22 cellular contexts compared by ENCODE assay signal in genomic region chr4:84939111-84939510, GRCh38. TPM values are rescaled to one million over a fixed set of nuclear protein-coding genes. Genes with fewer than 3 reads are reported as not detected.
DNase-seq lines count a peak whose midpoint lies in the region; ATAC-seq and TF ChIP-seq lines count a peak whose summit lies in the region.
"Had no signal": no experiment of that assay in that cellular context is flagged by ENCODE, and none has a peak within 500 bp of the region (broad histone marks: within the 10 kb centered on the region; RNA-seq: fewer than 3 reads in every experiment).

No MANE protein-coding gene starts in this region.

- no peaks in the 10 kb centered on the region for H4K20me1 ChIP-seq in osteoblast (ENCODE audit: insufficient read depth, low read length)

- 84% methylated on average over 6 of the region's 6 CpGs for WGBS in prostate gland

- peaks cover 8% of the 10 kb centered on the region for H3K9me3 Mint-ChIP-seq in Calu3 (ENCODE audit: low read depth, unreplicated experiment)
- peaks cover 30% of the 10 kb centered on the region for H3K9me3 Mint-ChIP-seq in dendritic cell treated with granulocyte-macrophage colony-stimulating factor and Interleukin-4, amounts not matched to agents 40 ng/mL and 50 ng/mL, for 4 days

- H3K36me3 ChIP-seq in osteoblast (ENCODE audit: insufficient read depth, low read length) (peaks cover 4% of the 10 kb centered on the region), prostate gland (no peaks in the 10 kb centered on the region)

- H3K4me2 ChIP-seq in osteoblast (ENCODE audit: insufficient read depth, low read length): peak overlapping the region; percentile 72

- DNase-seq in Calu3 (no peak), RPMI7951 (ENCODE audit: low read depth) (peak; percentile 49), osteoblast (ENCODE audit: insufficient read length, low spot score, missing footprints) (no peak), medulla oblongata (ENCODE audit: extremely low spot score) (no peak), ACHN (no peak), prostate gland (ENCODE audit: low spot score) (no peak)
- DNase-seq: activated CD4-positive, alpha-beta T cell treated with anti-CD3 and anti-CD28 coated beads, Interleukin-2, amount 50 U/mL, for 48 hours; activated naive CD8-positive, alpha-beta T cell treated with anti-CD3 and anti-CD28 coated beads, Interleukin-2, amount 10 ng/mL, durations not matched to agents 7 days and 5 days; activated T-cell treated with anti-CD3 and anti-CD28 coated beads, Interleukin-2, amount 50 U/mL, for 1 hour; CD8-positive, alpha-beta memory T cell; naive thymus-derived CD8-positive, alpha-beta T cell; NCI-H146; psoas muscle; RPMI8226; stimulated activated CD4-positive, alpha-beta T cell treated with anti-CD3 and anti-CD28 coated beads, Interleukin-15, amount 100 ng/mL, for 24 hours; stimulated activated naive B cell treated with anti-CD40 and anti-IgM and Interleukin-4, amounts not matched to agents 10 μg/mL and 1 μg/mL and 100 μg/mL, for 72 hours; T-cell had no signal

- no peak for ATAC-seq in HG02970 (IDR thresholded peaks at IDR 0.05; ENCODE audit: low FRiP score, unreplicated experiment)
- ATAC-seq: naive thymus-derived CD8-positive, alpha-beta T cell; psoas muscle; stimulated activated naive B cell treated with anti-CD40 and anti-IgM and Interleukin-4, amounts not matched to agents 10 μg/mL and 1 μg/mL and 100 μg/mL, for 72 hours; T-cell had no signal

- peaks cover 94% of the 10 kb centered on the region for H3K79me2 ChIP-seq in osteoblast (ENCODE audit: insufficient read depth, low read length)

- intact Hi-C loops in Calu3 (cut with micrococcal nuclease; ENCODE audit: unreplicated experiment) (no loop called here), prostate gland (cut with DNase I) (no loop called here)
- intact Hi-C loops in dendritic cell treated with granulocyte-macrophage colony-stimulating factor and Interleukin-4, amounts not matched to agents 40 ng/mL and 50 ng/mL, for 4 days (cut with micrococcal nuclease): no loop called here

- in situ Hi-C loops in ACHN (cut with HindIII; ENCODE audit: low pct_ligation_motif_present, low pct_unique_long_range_greater_than_20kb, low sequenced_read_pairs): no loop called here

- peak overlapping the region; percentile 8 for H3K27ac Mint-ChIP-seq in Calu3 (ENCODE audit: unreplicated experiment)
- H3K27ac Mint-ChIP-seq in dendritic cell treated with granulocyte-macrophage colony-stimulating factor and Interleukin-4, amounts not matched to agents 40 ng/mL and 50 ng/mL, for 4 days: peak overlapping the region; percentile 26
- H3K27ac Mint-ChIP-seq: activated naive CD8-positive, alpha-beta T cell treated with anti-CD3 and anti-CD28 coated beads, Interleukin-2, amount 10 ng/mL, durations not matched to agents 7 days and 5 days; CD8-positive, alpha-beta memory T cell; naive thymus-derived CD8-positive, alpha-beta T cell; stimulated activated naive B cell treated with anti-CD40 and anti-IgM and Interleukin-4, amounts not matched to agents 10 μg/mL and 1 μg/mL and 100 μg/mL, for 72 hours; T-cell had no signal

- peak overlapping the region; percentile 66 for H3K27ac ChIP-seq in osteoblast (ENCODE audit: low read depth, low read length)
- no peak overlapping the region for H3K27ac ChIP-seq in prostate gland
- H3K27ac ChIP-seq: foreskin keratinocyte, psoas muscle had no signal

- peaks cover 18% of the 10 kb centered on the region for H3K4me1 ChIP-seq in osteoblast (ENCODE audit: insufficient read depth, low read length)
- no peaks in the 10 kb centered on the region for H3K4me1 ChIP-seq in prostate gland (replicated peaks)

- no peak for TF ChIP-seq POLR2A in prostate gland (IDR thresholded peaks at IDR 0.05)

- H3K4me1 Mint-ChIP-seq in Calu3 (ENCODE audit: low read depth, unreplicated experiment): peaks cover 31% of the 10 kb centered on the region
- peaks cover 31% of the 10 kb centered on the region for H3K4me1 Mint-ChIP-seq in dendritic cell treated with granulocyte-macrophage colony-stimulating factor and Interleukin-4, amounts not matched to agents 40 ng/mL and 50 ng/mL, for 4 days (ENCODE audit: low read depth)
- H3K4me1 Mint-ChIP-seq: activated naive CD8-positive, alpha-beta T cell treated with anti-CD3 and anti-CD28 coated beads, Interleukin-2, amount 10 ng/mL, durations not matched to agents 7 days and 5 days; CD8-positive, alpha-beta memory T cell; central memory CD8-positive, alpha-beta T cell; naive thymus-derived CD8-positive, alpha-beta T cell; stimulated activated naive B cell treated with anti-CD40 and anti-IgM and Interleukin-4, amounts not matched to agents 10 μg/mL and 1 μg/mL and 100 μg/mL, for 72 hours; T-cell had no signal

- H3K9me3 ChIP-seq in osteoblast (ENCODE audit: low read depth, low read length) (no peaks in the 10 kb centered on the region), prostate gland (no peaks in the 10 kb centered on the region)

- no peaks in the 10 kb centered on the region for H3K27me3 Mint-ChIP-seq in Calu3 (ENCODE audit: unreplicated experiment)
- H3K27me3 Mint-ChIP-seq in dendritic cell treated with granulocyte-macrophage colony-stimulating factor and Interleukin-4, amounts not matched to agents 40 ng/mL and 50 ng/mL, for 4 days: no peaks in the 10 kb centered on the region
- H3K27me3 Mint-ChIP-seq: activated naive CD8-positive, alpha-beta T cell treated with anti-CD3 and anti-CD28 coated beads, Interleukin-2, amount 10 ng/mL, durations not matched to agents 7 days and 5 days; CD8-positive, alpha-beta memory T cell; central memory CD8-positive, alpha-beta T cell; T-cell; type B pancreatic cell had no signal

- TF ChIP-seq CTCF in Calu3 (IDR thresholded peaks at IDR 0.05; ENCODE audit: unreplicated experiment) (no peak), osteoblast (IDR thresholded peaks at IDR 0.05; ENCODE audit: extremely low read depth, low read depth, low read length) (no peak), prostate gland (IDR thresholded peaks at IDR 0.05) (no peak)

- H2AFZ ChIP-seq in osteoblast (ENCODE audit: low read length): no peak overlapping the region

- CTCF ChIA-PET in Calu3 (lab: Charles Lee): no interaction called here

- H3K27me3 ChIP-seq in osteoblast (ENCODE audit: insufficient read depth, low read length): no peaks in the 10 kb centered on the region
- H3K27me3 ChIP-seq in prostate gland (replicated peaks; ENCODE audit: insufficient read depth): no peaks in the 10 kb centered on the region
- H3K27me3 ChIP-seq: foreskin keratinocyte had no signal

- H3K4me3 ChIP-seq in osteoblast (ENCODE audit: insufficient read depth, low read length) (no peak overlapping the region), prostate gland (no peak overlapping the region)
- H3K4me3 ChIP-seq: psoas muscle had no signal

- H3K36me3 Mint-ChIP-seq in Calu3 (ENCODE audit: insufficient read depth, unreplicated experiment): no peaks in the 10 kb centered on the region
- peaks cover 30% of the 10 kb centered on the region for H3K36me3 Mint-ChIP-seq in dendritic cell treated with granulocyte-macrophage colony-stimulating factor and Interleukin-4, amounts not matched to agents 40 ng/mL and 50 ng/mL, for 4 days (ENCODE audit: low read depth)
- H3K36me3 Mint-ChIP-seq: activated naive CD8-positive, alpha-beta T cell treated with anti-CD3 and anti-CD28 coated beads, Interleukin-2, amount 10 ng/mL, durations not matched to agents 7 days and 5 days; CD8-positive, alpha-beta memory T cell; naive thymus-derived CD8-positive, alpha-beta T cell; stimulated activated naive B cell treated with anti-CD40 and anti-IgM and Interleukin-4, amounts not matched to agents 10 μg/mL and 1 μg/mL and 100 μg/mL, for 72 hours; T-cell had no signal

- no TSS peak for BruUV-seq in Calu3 (replicated peaks; lab: Mats Ljungman, UMichigan)

- peak overlapping the region; percentile 2 for H3K4me3 Mint-ChIP-seq in Calu3 (ENCODE audit: low read depth, unreplicated experiment)
- H3K4me3 Mint-ChIP-seq in dendritic cell treated with granulocyte-macrophage colony-stimulating factor and Interleukin-4, amounts not matched to agents 40 ng/mL and 50 ng/mL, for 4 days: no peak overlapping the region
- H3K4me3 Mint-ChIP-seq: activated naive CD8-positive, alpha-beta T cell treated with anti-CD3 and anti-CD28 coated beads, Interleukin-2, amount 10 ng/mL, durations not matched to agents 7 days and 5 days; CD8-positive, alpha-beta memory T cell; central memory CD8-positive, alpha-beta T cell; naive thymus-derived CD8-positive, alpha-beta T cell; stimulated activated naive B cell treated with anti-CD40 and anti-IgM and Interleukin-4, amounts not matched to agents 10 μg/mL and 1 μg/mL and 100 μg/mL, for 72 hours; T-cell; type B pancreatic cell had no signal

RNA-seq across cellular contexts. Expression of gene WDFY3, which starts 27.4 kb away (rescaled TPM):
- total RNA-seq in Calu3 (2022) (25.1 and 31.5 TPM in 2 replicates), osteoblast (91.9 and 98.1 TPM in 2 replicates), prostate gland (100 to 1,000 TPM in 1 of 2 donors, 10 to 100 TPM in 1; 48.1 to 110 TPM)
- 18.0 and 22.7 TPM in 2 replicates for total RNA-seq in RPMI7951 (2014; rRNA removed; shearing (Covaris generic))
